Comparison of ENCODE assay signal across 15 cellular contexts in genomic region chr10:43059336-43059720, GRCh38. TPM values are rescaled to one million over a fixed set of nuclear protein-coding genes. Genes with fewer than 3 reads are reported as not detected.
DNase-seq lines count a peak whose midpoint lies in the region; ATAC-seq and TF ChIP-seq lines count a peak whose summit lies in the region.
"Had no signal": no experiment of that assay in that cellular context is flagged by ENCODE, and none has a peak within 500 bp of the region (broad histone marks: within the 10 kb centered on the region; RNA-seq: fewer than 3 reads in every experiment).

No MANE protein-coding gene starts in this region.

- no peak overlapping the region for H3K9ac ChIP-seq in neuronal stem cell (ENCODE audit: low read depth, low read length, poor library complexity)
- H3K9ac ChIP-seq: GM23248 had no signal

- H3K14ac ChIP-seq in neuronal stem cell (ENCODE audit: low read length) = no peak overlapping the region

- H3K36me3 Mint-ChIP-seq in glutamatergic neuron (ENCODE audit: unreplicated experiment) = no peaks in the 10 kb centered on the region
- H3K36me3 Mint-ChIP-seq: IgD-negative memory B cell had no signal

- H2BK15ac ChIP-seq in neuronal stem cell (ENCODE audit: low read length) = no peak overlapping the region

- intact Hi-C loops in left cardiac atrium (cut with DNase I) (no loop called here), Right ventricle myocardium superior (cut with DNase I) (no loop called here)

- no peak overlapping the region for H2AK5ac ChIP-seq in neuronal stem cell (ENCODE audit: low read depth, low read length)

- H3K4me3 ChIP-seq in neuronal stem cell (ENCODE audit: low read length in 2 of 2) = no peak overlapping the region
- H3K4me3 ChIP-seq: A549, GM23248, HAP-1 had no signal

- no peaks in the 10 kb centered on the region for H3K79me1 ChIP-seq in neuronal stem cell (ENCODE audit: low read depth, low read length)

- no peak overlapping the region for H3K23ac ChIP-seq in neuronal stem cell (ENCODE audit: low read depth, low read length, poor library complexity)

- no peak for ATAC-seq in left cardiac atrium
- no peak for ATAC-seq in Right ventricle myocardium superior (ENCODE audit: poor library complexity)
- no peak for ATAC-seq in HG03442 (IDR thresholded peaks at IDR 0.05; ENCODE audit: unreplicated experiment)
- no peak for ATAC-seq in HG03139 (IDR thresholded peaks at IDR 0.05; ENCODE audit: unreplicated experiment)
- ATAC-seq in HG03097 (IDR thresholded peaks at IDR 0.05; ENCODE audit: low FRiP score, unreplicated experiment) = no peak
- ATAC-seq: A549 had no signal

- no peak overlapping the region for H4K8ac ChIP-seq in neuronal stem cell (ENCODE audit: low read depth, low read length)

- H3K4me1 ChIP-seq in neuronal stem cell (ENCODE audit: control insufficient read depth in 2 of 2, insufficient read depth in 1 of 2, low read depth in 1 of 2, low read length in 2 of 2) = peaks cover 0 to 3% of the 10 kb centered on the region in 2 donors
- H3K4me1 ChIP-seq: A549, Caco-2, HAP-1 had no signal

- no peaks in the 10 kb centered on the region for H3K9me3 ChIP-seq in neuronal stem cell (replicated peaks in 1 of 2; ENCODE audit: control insufficient read depth in 2 of 2, insufficient read depth in 1 of 2, low read depth in 1 of 2, low read length in 2 of 2)
- H3K9me3 ChIP-seq: A549, Caco-2, HAP-1 had no signal

- DNase-seq in left cardiac atrium (peak; percentile 2), Right ventricle myocardium superior (no peak), glutamatergic neuron (peak; percentile 12), neuronal stem cell (ENCODE audit: low spot score) (no peak)
- DNase-seq: Caco-2; CD4-positive, alpha-beta T cell; GM23248 had no signal

- H3K27ac ChIP-seq in neuronal stem cell (replicated peaks; ENCODE audit: low read length) = no peak overlapping the region
- H3K27ac ChIP-seq: 22Rv1, A549, C4-2B, GM23248 had no signal

- H2BK12ac ChIP-seq in neuronal stem cell (ENCODE audit: low read length) = no peak overlapping the region

- H2BK5ac ChIP-seq in neuronal stem cell (ENCODE audit: low read length) = no peak overlapping the region

- peak overlapping the region; percentile 53 for H3K18ac ChIP-seq in neuronal stem cell (ENCODE audit: low read length)

- H3K4me3 Mint-ChIP-seq in glutamatergic neuron (ENCODE audit: unreplicated experiment) = no peak overlapping the region
- H3K4me3 Mint-ChIP-seq: CD4-positive, alpha-beta T cell; IgD-negative memory B cell had no signal

- no peak overlapping the region for H4K91ac ChIP-seq in neuronal stem cell (ENCODE audit: low read depth, low read length, poor library complexity)

- peaks cover 2% of the 10 kb centered on the region for H3K4me1 Mint-ChIP-seq in glutamatergic neuron (ENCODE audit: low read depth, unreplicated experiment)
- H3K4me1 Mint-ChIP-seq: IgD-negative memory B cell had no signal

- no peak for TF ChIP-seq CTCF in glutamatergic neuron (IDR thresholded peaks at IDR 0.05; ENCODE audit: partially characterized antibody, unreplicated experiment)

- H2AFZ ChIP-seq in neuronal stem cell (ENCODE audit: low read length) = no peak overlapping the region
- H2AFZ ChIP-seq: GM23248 had no signal

- H3K36me3 ChIP-seq in neuronal stem cell (replicated peaks in 1 of 2; ENCODE audit: control insufficient read depth in 2 of 2, insufficient read depth in 2 of 2, low read length in 2 of 2) = no peaks in the 10 kb centered on the region
- H3K36me3 ChIP-seq: HAP-1 had no signal

- H3K27ac Mint-ChIP-seq in glutamatergic neuron (ENCODE audit: unreplicated experiment) = no peak overlapping the region
- H3K27ac Mint-ChIP-seq: CD4-positive, alpha-beta T cell; IgD-negative memory B cell had no signal

- H3K4ac ChIP-seq in neuronal stem cell (ENCODE audit: low read length) = no peak overlapping the region

- peaks cover 7% of the 10 kb centered on the region for H3K27me3 Mint-ChIP-seq in glutamatergic neuron (ENCODE audit: unreplicated experiment)

- H3K4me2 ChIP-seq in neuronal stem cell (ENCODE audit: insufficient read depth, low read length, poor library complexity, severe bottlenecking) = no peak overlapping the region
- H3K4me2 ChIP-seq: A549 had no signal

- H3K9me3 Mint-ChIP-seq in glutamatergic neuron (ENCODE audit: unreplicated experiment) = peaks cover 4% of the 10 kb centered on the region
- H3K9me3 Mint-ChIP-seq: CD4-positive, alpha-beta T cell; IgD-negative memory B cell had no signal

- peaks cover 0 to 2% (median 0%) of the 10 kb centered on the region in 3 experiments for H3K27me3 ChIP-seq in neuronal stem cell (ENCODE audit: control insufficient read depth in 3 of 3, insufficient read depth in 3 of 3, low read depth in 1 of 3, low read length in 3 of 3)

- no CpG with 5 or more reads among the region's 6 CpGs for WGBS in neuronal stem cell (ENCODE audit: extremely low coverage in 2 of 2, insufficient read length in 2 of 2, insufficient replicate concordance in 1 of 2), 2 donors

- H2BK120ac ChIP-seq in neuronal stem cell (ENCODE audit: low read depth, low read length) = no peak overlapping the region

RNA-seq across cellular contexts. Expression of gene RET, which starts 17.5 kb away (rescaled TPM):
- total RNA-seq in left cardiac atrium (1 to 10 TPM in 1 of 2 donors, under 1 TPM in 1; 0.84 to 6.1 TPM), Right ventricle myocardium superior (6.6 TPM), glutamatergic neuron (ENCODE audit: unreplicated experiment) (34.7 TPM)
- polyA plus RNA-seq in neuronal stem cell (2013, experiment 1 of 2) = 2.3 TPM
- 2.2 TPM for polyA plus RNA-seq in neuronal stem cell (2013, experiment 2 of 2)
- total RNA-seq: Caco-2; CD4-positive, alpha-beta T cell; GM23248 had no signal
- polyA plus RNA-seq: GM23248 had no signal

Comparison
In these comparisons a context has a peak if more than half of its experiments do, and no peak if none do; other contexts are left out.
1. DNase-seq: peak in left cardiac atrium (single experiment) and glutamatergic neuron (single experiment); none in Right ventricle myocardium superior (single experiment) and neuronal stem cell (single experiment).